Comparison of ENCODE assay signal across 8 cellular contexts in genomic region chr1:206281912-206282657, GRCh38.
DNase-seq lines count a peak whose midpoint lies in the region; ATAC-seq, FAIRE-seq and TF ChIP-seq lines count a peak whose summit lies in the region.
"Not testable (repeated sequence)": the region's sequence is repeated elsewhere in the genome, so short reads cannot be mapped to it uniquely, and the experiment has no call there.

No MANE protein-coding gene starts in this region.

- not testable (repeated sequence) for H3K36me3 ChIP-seq in mammary epithelial cell (ENCODE audit: insufficient read depth, low read length)

- POLR2A ChIA-PET in A549 (lab: Yijun Ruan, JAX), result not testable (repeated sequence)

- CTCF ChIA-PET in A549 (lab: Yijun Ruan, JAX), result interaction anchor here (0.7 kb wide), 1 partner anchor 174 kb away, joined by 6 read pairs; no protein-coding TSS in a partner anchor
- CTCF ChIA-PET in mammary epithelial cell (lab: Charles Lee; ENCODE audit: low non-redundant PET), result not testable (repeated sequence)

- not testable (repeated sequence) for TF ChIP-seq CTCF in A549 (IDR thresholded peaks at IDR 0.05); mammary epithelial cell (conservative IDR thresholded peaks at IDR 0.05 in 1 of 2, IDR thresholded peaks at IDR 0.05 in 1 of 2; ENCODE audit: extremely low read depth in 1 of 2, insufficient read depth in 1 of 2, low read depth in 1 of 2, low read length in 2 of 2)

- no CpG with 5 or more reads among the region's 2 CpGs for WGBS in A549 (ENCODE audit: missing lambda C conversion rate)
- WGBS in mammary epithelial cell (ENCODE audit: low coverage, missing lambda C conversion rate), result no CpG with 5 or more reads among the region's 2 CpGs

- not testable (repeated sequence) for TF ChIP-seq RAD21 in A549 (conservative IDR thresholded peaks at IDR 0.05 in 1 of 2, IDR thresholded peaks at IDR 0.05 in 1 of 2)

- H4K20me1 ChIP-seq in mammary epithelial cell (ENCODE audit: insufficient read depth, low read length), result not testable (repeated sequence)

- H3K27ac ChIP-seq in A549; mammary epithelial cell (ENCODE audit: insufficient read depth, low read depth, low read length): not testable (repeated sequence)

- H3K4me2 ChIP-seq in A549, result not testable (repeated sequence)
- peak overlapping the region; percentile 30 for H3K4me2 ChIP-seq in mammary epithelial cell (ENCODE audit: insufficient read depth, low read depth, low read length)

- not testable (repeated sequence) for TF ChIP-seq EP300 in A549 (IDR thresholded peaks at IDR 0.05)

- not testable (repeated sequence) for H3K4me1 ChIP-seq in A549; mammary epithelial cell (ENCODE audit: insufficient read depth, low read length)

- H3K27ac Mint-ChIP-seq in T-helper 17 cell, naive B cell: not testable (repeated sequence)

- H3K27me3 Mint-ChIP-seq in T-helper 17 cell, naive B cell: not testable (repeated sequence)

- not testable (repeated sequence) for H3K27me3 ChIP-seq in mammary epithelial cell (ENCODE audit: insufficient read depth, low read length)

- not testable (repeated sequence) for H3K4me3 ChIP-seq in A549; mammary epithelial cell (replicated peaks in 1 of 3; ENCODE audit: insufficient read depth in 1 of 3, low read depth in 2 of 3, low read length in 3 of 3)

- not testable (repeated sequence) for DNase-seq in A549 (ENCODE audit: low read depth in 1 of 2, low spot score in 1 of 2); T-helper 17 cell; mammary epithelial cell; naive B cell

- intact Hi-C loops in mammary epithelial cell (cut with micrococcal nuclease), result not testable (repeated sequence)

- not testable (repeated sequence) for H3K9me3 Mint-ChIP-seq in naive B cell

- not testable (repeated sequence) for H3K36me3 Mint-ChIP-seq in T-helper 17 cell (ENCODE audit: low read depth); naive B cell

- BruUV-seq in mammary epithelial cell (replicated peaks; lab: Mats Ljungman, UMichigan), result TSS peak; percentile 98

- peak; percentile 90 to 92; a peak in 5 of 6 replicates for ATAC-seq in A549
- peak; percentile 77 for ATAC-seq in GM18907 (IDR thresholded peaks at IDR 0.05; ENCODE audit: unreplicated experiment)
- peak; percentile 55 for ATAC-seq in GM21576 (IDR thresholded peaks at IDR 0.05; ENCODE audit: unreplicated experiment)
- ATAC-seq in HG02870 (IDR thresholded peaks at IDR 0.05; ENCODE audit: unreplicated experiment), result peak; percentile 67
- ATAC-seq in HG03342 (IDR thresholded peaks at IDR 0.05; ENCODE audit: unreplicated experiment), result peak; percentile 76
- ATAC-seq in T-helper 17 cell, result peak; percentile 50
- peak; percentile 25 to 42 for ATAC-seq in naive B cell (ENCODE audit: low read depth in 2 of 2)

- H3K79me2 ChIP-seq in mammary epithelial cell (ENCODE audit: insufficient read depth, low read length), result not testable (repeated sequence)

- dilution Hi-C loops in mammary epithelial cell (cut with HindIII; ENCODE audit: low sequenced_read_pairs), result not testable (repeated sequence)

- in situ Hi-C loops in mammary epithelial cell (cut with MboI; ENCODE audit: low sequenced_read_pairs in 2 of 2), result not testable (repeated sequence)

- not testable (repeated sequence) for H3K4me1 Mint-ChIP-seq in T-helper 17 cell, naive B cell

- H3K9me3 ChIP-seq in A549; T-helper 17 cell (ENCODE audit: control insufficient read depth, low read length, poor library complexity, severe bottlenecking); mammary epithelial cell (replicated peaks; ENCODE audit: insufficient read depth, low read length): not testable (repeated sequence)

- not testable (repeated sequence) for H3K9ac ChIP-seq in mammary epithelial cell (ENCODE audit: insufficient read depth, low read length)

- not testable (repeated sequence) for H3K4me3 Mint-ChIP-seq in T-helper 17 cell, naive B cell

- H2AFZ ChIP-seq in mammary epithelial cell (ENCODE audit: low read depth, low read length), result not testable (repeated sequence)

- TF ChIP-seq POLR2A in A549 (IDR thresholded peaks at IDR 0.05; ENCODE audit: low read length), result not testable (repeated sequence)

- FAIRE-seq in A549 (lab: Jason Lieb, UNC), result not testable (repeated sequence)

Comparison
In these comparisons a context has a peak if more than half of its experiments do, and no peak if none do; other contexts are left out.
1. ATAC-seq: peak in every context shown above with its lines; median percentile 91 in A549; 77 in GM18907; 76 in HG03342; 67 in HG02870; 55 in GM21576; 50 in T-helper 17 cell; 34 in naive B cell.